Comparison of ENCODE assay signal across 24 cellular contexts in genomic region chr2:44329343-44329742, GRCh38. TPM values are rescaled to one million over a fixed set of nuclear protein-coding genes. Genes with fewer than 3 reads are reported as not detected.
"Had no signal": no experiment of that assay in that cellular context is flagged by ENCODE, and none has a peak within 500 bp of the region (broad histone marks: within the 10 kb centered on the region; RNA-seq: fewer than 3 reads in every experiment).

No MANE protein-coding gene starts in this region.

- H3K27me3 Mint-ChIP-seq: stimulated activated naive CD8-positive, alpha-beta T cell treated with anti-CD3 and anti-CD28 coated beads, Interleukin-15, amount 100 ng/mL, for 72 hours had no signal

- H3K9me3 Mint-ChIP-seq: nephron progenitor cell; stimulated activated naive CD8-positive, alpha-beta T cell treated with anti-CD3 and anti-CD28 coated beads, Interleukin-15, amount 100 ng/mL, for 72 hours had no signal

- FAIRE-seq: frontal cortex, islet of Langerhans had no signal

- H3K36me3 ChIP-seq: ovary had no signal

- H3K4me3 ChIP-seq: heart left ventricle, hepatocyte, left lung, ovary, smooth muscle cell, suprapubic skin, vagina had no signal

- H3K4me1 Mint-ChIP-seq: nephron progenitor cell; stimulated activated naive CD8-positive, alpha-beta T cell treated with anti-CD3 and anti-CD28 coated beads, Interleukin-15, amount 100 ng/mL, for 72 hours had no signal

- H3K4me1 ChIP-seq: left lung, vagina had no signal

- H3K4me2 ChIP-seq: hepatocyte, smooth muscle cell had no signal

- H3K27me3 ChIP-seq: heart left ventricle, hepatocyte, left lung, ovary, suprapubic skin, vagina had no signal

- H3K4me3 Mint-ChIP-seq: nephron progenitor cell; stimulated activated naive CD8-positive, alpha-beta T cell treated with anti-CD3 and anti-CD28 coated beads, Interleukin-15, amount 100 ng/mL, for 72 hours had no signal

- DNase-seq: cerebellar nuclear complex; cortex of kidney; effector CD4-positive, alpha-beta T cell; heart left ventricle; left cardiac atrium; left lung; mammary epithelial cell; nephron progenitor cell; occipital lobe; ovary; stimulated activated CD4-positive, alpha-beta T cell treated with anti-CD3 and anti-CD28 coated beads, Interleukin-12 subunit alpha, Interleukin-12 subunit beta, amount 100 ng/mL, for 4 hours; stimulated activated CD4-positive, alpha-beta T cell treated with anti-CD3 and anti-CD28 coated beads, Interleukin-1b, Interleukin-23, amount 100 ng/mL, for 48 hours; stimulated activated CD4-positive, alpha-beta T cell treated with anti-CD3 and anti-CD28 coated beads, Interleukin-4, amount 100 ng/mL, for 1 hour; stimulated activated CD8-positive, alpha-beta memory T cell treated with anti-CD3 and anti-CD28 coated beads, Interleukin-4, amount 100 ng/mL, for 48 hours; stimulated activated naive CD4-positive, alpha-beta T cell; stimulated activated naive CD8-positive, alpha-beta T cell treated with anti-CD3 and anti-CD28 coated beads, Interleukin-15, amount 100 ng/mL, for 72 hours; trophoblast cell had no signal

- H3K27ac ChIP-seq: heart left ventricle, hepatocyte, left lung, ovary, suprapubic skin, vagina had no signal

- H3K9me3 ChIP-seq: heart left ventricle, left lung, ovary, suprapubic skin, vagina had no signal

- ATAC-seq: heart left ventricle; left cardiac atrium; left lung; sciatic nerve; stimulated activated naive CD8-positive, alpha-beta T cell treated with anti-CD3 and anti-CD28 coated beads, Interleukin-15, amount 100 ng/mL, for 72 hours had no signal

RNA-seq across cellular contexts. Expression of gene SLC3A1, which starts 54.1 kb away (rescaled TPM):
- polyA plus RNA-seq: mammary epithelial cell had no signal
